ENCODE assay signal across 23 cellular contexts in genomic region chr4:17763931-17764330, GRCh38. TPM values are rescaled to one million over a fixed set of nuclear protein-coding genes. Genes with fewer than 3 reads are reported as not detected.
A peak's percentile ranks its signal among the peaks of the same experiment; 100 is the strongest.
DNase-seq lines count a peak whose midpoint lies in the region; ATAC-seq and TF ChIP-seq lines count a peak whose summit lies in the region.
"Had no signal": no experiment of that assay in that cellular context is flagged by ENCODE, and none has a peak within 500 bp of the region (broad histone marks: within the 10 kb centered on the region; RNA-seq: fewer than 3 reads in every experiment).

No MANE protein-coding gene starts in this region.

- H3K4me1 ChIP-seq in A673 (ENCODE audit: insufficient read depth, low read length, poor library complexity, severe bottlenecking) (no peaks in the 10 kb centered on the region), esophagus muscularis mucosa (no peaks in the 10 kb centered on the region)
- no peaks in the 10 kb centered on the region for H3K4me1 ChIP-seq in CD4-positive, alpha-beta memory T cell (ENCODE audit: insufficient read depth, low read length)
- H3K4me1 ChIP-seq: HAP-1 had no signal

- TF ChIP-seq EP300 in esophagus muscularis mucosa (IDR thresholded peaks at IDR 0.05): no peak

- ATAC-seq in left ventricle myocardium superior: no peak
- ATAC-seq: PC-3 had no signal

- no peaks in the 10 kb centered on the region for H3K27me3 ChIP-seq in A673 (replicated peaks; ENCODE audit: insufficient read depth, low read depth, low read length, poor library complexity)
- H3K27me3 ChIP-seq in esophagus muscularis mucosa: no peaks in the 10 kb centered on the region
- H3K27me3 ChIP-seq in CD4-positive, alpha-beta memory T cell (ENCODE audit: insufficient read depth, low read length): no peaks in the 10 kb centered on the region

- CTCF ChIA-PET in A673 (lab: Charles Lee): no interaction called here
- CTCF ChIA-PET in CD4-positive, alpha-beta memory T cell (lab: Charles Lee; ENCODE audit: partially characterized antibody): no interaction called here

- no peak overlapping the region for H3K27ac Mint-ChIP-seq in immature natural killer cell
- H3K27ac Mint-ChIP-seq in CD4-positive, alpha-beta memory T cell: no peak overlapping the region
- H3K27ac Mint-ChIP-seq: IgD-negative memory B cell; T-helper 1 cell treated with Interleukin-12 subunit alpha and Interleukin-12 subunit beta and Interleukin-4 antibody, amounts not matched to agents 30 μg/mL and 1 μg/mL, for 36 hours had no signal

- no peak for TF ChIP-seq CTCF in A673 (conservative IDR thresholded peaks at IDR 0.05; ENCODE audit: low read depth, low read length)
- TF ChIP-seq CTCF in esophagus muscularis mucosa (IDR thresholded peaks at IDR 0.05): no peak

- H3K27ac ChIP-seq in A673 (ENCODE audit: low read depth, low read length, poor library complexity, severe bottlenecking) (no peak overlapping the region), esophagus muscularis mucosa (replicated peaks in 1 of 4) (no peak overlapping the region)
- H3K27ac ChIP-seq in CD4-positive, alpha-beta memory T cell (ENCODE audit: low read depth, low read length): no peak overlapping the region
- H3K27ac ChIP-seq: GM23248, RWPE1 had no signal

- H3K4me1 Mint-ChIP-seq in immature natural killer cell: peaks cover 14 to 15% of the 10 kb centered on the region in 2 donors
- peaks cover 2 to 8% (median 7%) of the 10 kb centered on the region in 4 donors for H3K4me1 Mint-ChIP-seq in CD4-positive, alpha-beta memory T cell
- H3K4me1 Mint-ChIP-seq: IgD-negative memory B cell had no signal

- H3K36me3 Mint-ChIP-seq in immature natural killer cell: no peaks in the 10 kb centered on the region
- H3K36me3 Mint-ChIP-seq in CD4-positive, alpha-beta memory T cell: no peaks in the 10 kb centered on the region
- H3K36me3 Mint-ChIP-seq: IgD-negative memory B cell had no signal

- WGBS in esophagus muscularis mucosa: 47% methylated on average over 5 of the region's 5 CpGs

- BruUV-seq in A673 (replicated peaks; lab: Mats Ljungman, UMichigan): no TSS peak

- H3K27me3 Mint-ChIP-seq in immature natural killer cell (ENCODE audit: low read depth in 3 of 3): peaks cover 3 to 7% (median 5%) of the 10 kb centered on the region in 3 donors
- peaks cover 0 to 9% of the 10 kb centered on the region in 2 donors for H3K27me3 Mint-ChIP-seq in CD4-positive, alpha-beta memory T cell

- H3K4me3 ChIP-seq in A673 (ENCODE audit: low read depth, low read length, poor library complexity, severe bottlenecking): no peak overlapping the region
- no peak overlapping the region for H3K4me3 ChIP-seq in esophagus muscularis mucosa
- no peak overlapping the region for H3K4me3 ChIP-seq in CD4-positive, alpha-beta memory T cell (ENCODE audit: low read length in 2 of 2)
- H3K4me3 ChIP-seq: GM23248, HAP-1 had no signal

- H3K4me3 Mint-ChIP-seq in immature natural killer cell: no peak overlapping the region
- H3K4me3 Mint-ChIP-seq in CD4-positive, alpha-beta memory T cell: no peak overlapping the region
- H3K4me3 Mint-ChIP-seq: IgD-negative memory B cell; T-helper 1 cell treated with Interleukin-12 subunit alpha and Interleukin-12 subunit beta and Interleukin-4 antibody, amounts not matched to agents 30 μg/mL and 1 μg/mL, for 36 hours had no signal

- peak; percentile 48 for DNase-seq in A673 (ENCODE audit: low spot score)
- peak; percentile 35 for DNase-seq in DMS 273 treated with DMSO at 0.1 percent for 48 hours (lab: John Stamatoyannopoulos, UW)
- DNase-seq in NCI-H446 treated with DMSO at 0.1 percent for 48 hours (lab: John Stamatoyannopoulos, UW): peak; percentile 62
- DNase-seq in esophagus muscularis mucosa (ENCODE audit: extremely low spot score): peak; percentile 14
- no peak for DNase-seq in immature natural killer cell
- DNase-seq in left ventricle myocardium superior: no peak
- DNase-seq in CD4-positive, alpha-beta memory T cell: no peak
- DNase-seq in germinal center (ENCODE audit: low spot score): no peak
- DNase-seq: C1 segment of cervical spinal cord, GDM1, GM23248, Kasumi-1, MM.1S, NCI-H1092, NCI-H1436 treated with DMSO at 0.1 percent for 48 hours, NCI-H2081, NCI-H226, PC-3, SIG-M5 had no signal

- POLR2A ChIA-PET in A673 (lab: Charles Lee; ENCODE audit: low non-redundant PET): no interaction called here
- POLR2A ChIA-PET in CD4-positive, alpha-beta memory T cell (lab: Charles Lee; ENCODE audit: partially characterized antibody): no interaction called here

- H3K36me3 ChIP-seq in A673 (ENCODE audit: insufficient read depth, low read length, poor library complexity, severe bottlenecking) (no peaks in the 10 kb centered on the region), esophagus muscularis mucosa (no peaks in the 10 kb centered on the region)
- H3K36me3 ChIP-seq in CD4-positive, alpha-beta memory T cell (ENCODE audit: insufficient read depth, low read length): no peaks in the 10 kb centered on the region
- H3K36me3 ChIP-seq: HAP-1 had no signal

- TF ChIP-seq POLR2A in esophagus muscularis mucosa (IDR thresholded peaks at IDR 0.05; ENCODE audit: low read depth): no peak

- intact Hi-C loops in A673 (cut with micrococcal nuclease; ENCODE audit: unreplicated experiment) (no loop called here), esophagus muscularis mucosa (cut with DNase I) (no loop called here), left ventricle myocardium superior (cut with micrococcal nuclease) (no loop called here)
- intact Hi-C loops in CD4-positive, alpha-beta memory T cell (cut with micrococcal nuclease): no loop called here

- H3K9me3 ChIP-seq in A673 (ENCODE audit: low read depth, low read length, poor library complexity, severe bottlenecking) (peaks cover 3% of the 10 kb centered on the region), esophagus muscularis mucosa (peaks cover 0 to 5% (median 2%) of the 10 kb centered on the region in 4 donors)
- no peaks in the 10 kb centered on the region for H3K9me3 ChIP-seq in CD4-positive, alpha-beta memory T cell (ENCODE audit: control insufficient read depth in 1 of 2, low read length in 2 of 2)
- H3K9me3 ChIP-seq: HAP-1 had no signal

- H3K9me3 Mint-ChIP-seq in immature natural killer cell: peaks cover 0 to 5% (median 2%) of the 10 kb centered on the region in 6 donors
- peaks cover 0 to 10% (median 0%) of the 10 kb centered on the region in 8 donors for H3K9me3 Mint-ChIP-seq in CD4-positive, alpha-beta memory T cell
- H3K9me3 Mint-ChIP-seq: T-helper 1 cell treated with Interleukin-12 subunit alpha and Interleukin-12 subunit beta and Interleukin-4 antibody, amounts not matched to agents 30 μg/mL and 1 μg/mL, for 36 hours had no signal

RNA-seq across cellular contexts. Expression of gene FAM184B, which starts 17.5 kb away (rescaled TPM):
- 0.15 and 0.26 TPM in 2 replicates for total RNA-seq in A673 (2021)
- total RNA-seq in esophagus muscularis mucosa: not detected
- polyA plus RNA-seq in immature natural killer cell: not detected
- not detected for total RNA-seq in left ventricle myocardium superior
- not detected for total RNA-seq in CD4-positive, alpha-beta memory T cell
- not detected for polyA plus RNA-seq in CD4-positive, alpha-beta memory T cell
- total RNA-seq: GM23248 had no signal
- polyA plus RNA-seq: IgD-negative memory B cell had no signal

RNA-seq across cellular contexts. Expression of gene DCAF16, which starts 46.6 kb away (rescaled TPM):
- total RNA-seq in A673 (2021) (59.5 and 60.2 TPM in 2 replicates), esophagus muscularis mucosa (10 to 100 TPM; 23.4 to 28.7 (median 26.3) TPM), left ventricle myocardium superior (17.0 TPM)
- polyA plus RNA-seq in immature natural killer cell: 10 to 100 TPM in 2 of 3 donors, 1 to 10 TPM in 1; 7.8 to 18.5 (median 11.8) TPM
- total RNA-seq in CD4-positive, alpha-beta memory T cell: 10 to 100 TPM; 74.7 to 74.9 TPM
- 10 to 100 TPM; 13.4 to 20.2 TPM for polyA plus RNA-seq in CD4-positive, alpha-beta memory T cell

RNA-seq across cellular contexts. Expression of gene NCAPG, which starts 46.8 kb away (rescaled TPM):
- 105 and 122 TPM in 2 replicates for total RNA-seq in A673 (2021)
- under 1 TPM in 3 of 4 donors, not detected in 1; 0.17 to 0.98 (median 0.71) TPM for total RNA-seq in esophagus muscularis mucosa
- polyA plus RNA-seq in immature natural killer cell: 1 to 10 TPM in 1 of 3 donors, under 1 TPM in 1, not detected in 1; 0.54 to 1.5 TPM
- total RNA-seq in left ventricle myocardium superior: 0.72 TPM
- total RNA-seq in CD4-positive, alpha-beta memory T cell: under 1 TPM; 0.20 to 0.83 TPM
- polyA plus RNA-seq in CD4-positive, alpha-beta memory T cell: under 1 TPM in 1 of 2 donors, not detected in 1; 0.37 TPM

Comparison
In these comparisons a context has a peak if more than half of its experiments do, and no peak if none do; other contexts are left out.
1. DNase-seq: peak in A673 (single experiment), DMS 273 treated with DMSO at 0.1 percent for 48 hours (single experiment), NCI-H446 treated with DMSO at 0.1 percent for 48 hours (single experiment) and esophagus muscularis mucosa (single experiment); none in immature natural killer cell (0 of 3), left ventricle myocardium superior (single experiment), CD4-positive, alpha-beta memory T cell (0 of 5) and germinal center (single experiment).
2. RNA of gene NCAPG, which starts 46.8 kb away (total RNA-seq): 105 to 122 TPM in A673; 0.20 to 0.83 TPM in CD4-positive, alpha-beta memory T cell, 0.72 TPM in left ventricle myocardium superior (single experiment) and 0.17 to 0.98 TPM in esophagus muscularis mucosa; every median in the first group is over 10 times any median in the second.